In genomic region chr14:90611501-90611900, GRCh38 we compare ENCODE assay signal across 17 cellular contexts.
DNase-seq lines count a peak whose midpoint lies in the region; ATAC-seq, FAIRE-seq and TF ChIP-seq lines count a peak whose summit lies in the region.
"Had no signal": no experiment of that assay in that cellular context is flagged by ENCODE, and none has a peak within 500 bp of the region (broad histone marks: within the 10 kb centered on the region; RNA-seq: fewer than 3 reads in every experiment).

No MANE protein-coding gene starts in this region.

- TF ChIP-seq CTCF in left ventricle myocardium inferior (IDR thresholded peaks at IDR 0.05; ENCODE audit: borderline replicate concordance) (no peak), endothelial cell of umbilical vein (IDR thresholded peaks at IDR 0.05; ENCODE audit: extremely low read depth in 1 of 2, insufficient read depth in 1 of 2, low read depth in 1 of 2, low read length in 2 of 2) (no peak), parathyroid adenoma (IDR thresholded peaks at IDR 0.05) (no peak), type B pancreatic cell (conservative IDR thresholded peaks at IDR 0.05) (no peak)

- no peaks in the 10 kb centered on the region for H3K9me3 Mint-ChIP-seq in type B pancreatic cell

- TSS peak; percentile 35 for BruUV-seq in endothelial cell of umbilical vein (replicated peaks; lab: Mats Ljungman, UMichigan)

- ATAC-seq in Right ventricle myocardium inferior: no peak

- H3K4me1 Mint-ChIP-seq in type B pancreatic cell (ENCODE audit: unreplicated experiment): peaks cover 26% of the 10 kb centered on the region

- no peak overlapping the region for H3K4me3 Mint-ChIP-seq in type B pancreatic cell

- no peaks in the 10 kb centered on the region for H3K27me3 Mint-ChIP-seq in type B pancreatic cell

- peak overlapping the region; percentile 10 for H3K27ac Mint-ChIP-seq in type B pancreatic cell

- H4K20me1 ChIP-seq in endothelial cell of umbilical vein (replicated peaks; ENCODE audit: control insufficient read depth, extremely low read depth, insufficient read depth, low read length): no peaks in the 10 kb centered on the region

- dilution Hi-C loops in endothelial cell of umbilical vein (cut with MboI; ENCODE audit: extremely low pct_ligation_motif_present, low sequenced_read_pairs): no loop called here

- FAIRE-seq in endothelial cell of umbilical vein (lab: Jason Lieb, UNC): no peak
- FAIRE-seq: A204.1 had no signal

- H3K4me1 ChIP-seq in left ventricle myocardium inferior: peaks cover 70% of the 10 kb centered on the region
- H3K4me1 ChIP-seq in endothelial cell of umbilical vein (ENCODE audit: control insufficient read depth, extremely low read depth, insufficient read depth, low read length): peaks cover 56% of the 10 kb centered on the region
- H3K4me1 ChIP-seq in parathyroid adenoma: peaks cover 34% of the 10 kb centered on the region

- no peaks in the 10 kb centered on the region for H3K79me2 ChIP-seq in endothelial cell of umbilical vein (ENCODE audit: control insufficient read depth, insufficient read depth, low read length)
- H3K79me2 ChIP-seq in parathyroid adenoma: no peaks in the 10 kb centered on the region

- H3K36me3 ChIP-seq in left ventricle myocardium inferior (peaks cover 15% of the 10 kb centered on the region), endothelial cell of umbilical vein (ENCODE audit: control insufficient read depth in 2 of 2, extremely low read depth in 1 of 2, insufficient read depth in 2 of 2, low read length in 2 of 2) (peaks cover 0 to 2% of the 10 kb centered on the region in 2 experiments), parathyroid adenoma (ENCODE audit: control insufficient read depth, insufficient read depth, low read length) (no peaks in the 10 kb centered on the region)
- H3K36me3 ChIP-seq: MG63 had no signal

- H3K27ac ChIP-seq in left ventricle myocardium inferior (replicated peaks): peak overlapping the region; percentile 59
- H3K27ac ChIP-seq in endothelial cell of umbilical vein (ENCODE audit: insufficient read depth, low read depth, low read length): peak overlapping the region; percentile 82
- peak overlapping the region; percentile 75 for H3K27ac ChIP-seq in parathyroid adenoma
- H3K27ac ChIP-seq: C4-2B had no signal

- peaks cover 4% of the 10 kb centered on the region for H3K36me3 Mint-ChIP-seq in type B pancreatic cell

- POLR2A ChIA-PET in endothelial cell of umbilical vein (lab: Charles Lee): no interaction called here

- H3K9ac ChIP-seq in endothelial cell of umbilical vein (replicated peaks; ENCODE audit: extremely low read depth, insufficient read depth, low read length): peak overlapping the region; percentile 45
- H3K9ac ChIP-seq in parathyroid adenoma: no peak overlapping the region

- H3K9me3 ChIP-seq in left ventricle myocardium inferior (replicated peaks): no peaks in the 10 kb centered on the region
- no peaks in the 10 kb centered on the region for H3K9me3 ChIP-seq in endothelial cell of umbilical vein (replicated peaks; ENCODE audit: control insufficient read depth, insufficient read depth, low read length)
- no peaks in the 10 kb centered on the region for H3K9me3 ChIP-seq in parathyroid adenoma (ENCODE audit: control insufficient read depth, low read length)
- H3K9me3 ChIP-seq: MG63 had no signal

- intact Hi-C loops in left ventricle myocardium inferior (cut with micrococcal nuclease) (no loop called here), Right ventricle myocardium inferior (cut with DNase I) (no loop called here), endothelial cell of umbilical vein (cut with micrococcal nuclease) (no loop called here)

- no peak overlapping the region for H2AFZ ChIP-seq in endothelial cell of umbilical vein (ENCODE audit: low read depth, low read length)
- peak overlapping the region; percentile 51 for H2AFZ ChIP-seq in parathyroid adenoma

- H3K4me3 ChIP-seq in left ventricle myocardium inferior (no peak overlapping the region), endothelial cell of umbilical vein (replicated peaks in 1 of 3; ENCODE audit: insufficient read depth in 1 of 3, low read depth in 1 of 3, low read length in 3 of 3) (no peak overlapping the region), parathyroid adenoma (ENCODE audit: low read depth, low read length) (no peak overlapping the region)
- H3K4me3 ChIP-seq: MG63 had no signal

- H3K27me3 ChIP-seq in left ventricle myocardium inferior (ENCODE audit: low read depth): no peaks in the 10 kb centered on the region
- H3K27me3 ChIP-seq in endothelial cell of umbilical vein (ENCODE audit: control insufficient read depth in 2 of 2, insufficient read depth in 2 of 2, low read length in 2 of 2): no peaks in the 10 kb centered on the region
- H3K27me3 ChIP-seq in parathyroid adenoma (ENCODE audit: control insufficient read depth, insufficient read depth, low read length): no peaks in the 10 kb centered on the region
- H3K27me3 ChIP-seq: MG63 had no signal

- peak overlapping the region; percentile 13 for H3K4me2 ChIP-seq in endothelial cell of umbilical vein (ENCODE audit: insufficient read depth, low read length)
- no peak overlapping the region for H3K4me2 ChIP-seq in parathyroid adenoma (ENCODE audit: low read length)

- H3K9me1 ChIP-seq in endothelial cell of umbilical vein (replicated peaks; ENCODE audit: control insufficient read depth, extremely low read depth, insufficient read depth, low read length): no peaks in the 10 kb centered on the region

- CTCF ChIA-PET in endothelial cell of umbilical vein (lab: Charles Lee): interaction anchor here (0.8 to 1.2 kb wide), 2 partner anchors 85 to 147 kb away, joined by 3 read pairs; no protein-coding TSS in a partner anchor

- no peak for TF ChIP-seq POLR2A in endothelial cell of umbilical vein (IDR thresholded peaks at IDR 0.05; ENCODE audit: low read depth, low read length)

- no peak for DNase-seq in left ventricle myocardium inferior
- DNase-seq in Right ventricle myocardium inferior (ENCODE audit: missing footprints): no peak
- no peak for DNase-seq in endothelial cell of umbilical vein (ENCODE audit: low read depth, low spot score)
- no peak for DNase-seq in type B pancreatic cell (ENCODE audit: extremely low spot score, unreplicated experiment)
- DNase-seq in NCI-H345 treated with DMSO at 0.1 percent for 48 hours (lab: John Stamatoyannopoulos, UW; ENCODE audit: unreplicated experiment): no peak
- no peak for DNase-seq in NCI-H1092 (lab: John Stamatoyannopoulos, UW)
- no peak for DNase-seq in putamen (ENCODE audit: low spot score)
- DNase-seq: COR-L47, DMS153, HCEC 1CT, MG63, NCI-H1105, NCI-H187, NCI-H774 had no signal

TF ChIP-seq in endothelial cell of umbilical vein, 7 proteins besides CTCF, POLR2A, EP300 and RAD21:
- no peak for TF ChIP-seq MYC (IDR thresholded peaks at IDR 0.05; ENCODE audit: low read depth, low read length)
